19 cellular contexts compared by ENCODE assay signal in the genomic region with DNA sequence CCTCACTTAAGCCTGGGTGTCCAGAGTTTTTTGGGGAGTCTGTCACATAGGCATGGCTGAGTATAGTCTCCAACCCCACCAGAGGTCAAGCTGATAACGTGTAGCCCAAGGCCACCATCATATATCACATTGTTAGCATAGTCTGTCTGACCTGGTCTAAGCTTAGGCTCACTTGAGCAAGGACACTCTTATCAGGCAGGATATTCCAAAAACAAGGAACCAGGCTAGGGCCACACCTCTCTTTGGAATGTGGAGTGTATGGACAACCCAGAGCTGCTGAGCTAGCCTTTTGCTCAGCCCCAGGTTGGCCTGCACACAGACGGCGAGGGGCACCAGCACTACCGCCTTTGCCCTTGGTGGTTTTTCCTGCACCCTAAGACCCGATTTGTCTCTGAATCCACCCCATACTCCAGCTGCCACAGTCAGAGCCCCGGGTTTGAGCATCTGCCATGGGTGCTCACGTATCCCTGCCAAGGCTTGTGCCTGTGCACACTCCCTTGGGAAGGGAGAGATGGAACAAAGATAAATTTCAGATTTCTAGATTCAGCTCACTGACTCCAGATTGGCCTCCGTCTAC. TPM values are rescaled to one million over a fixed set of nuclear protein-coding genes. Genes with fewer than 3 reads are reported as not detected.
DNase-seq lines count a peak whose midpoint lies in the region; ATAC-seq and TF ChIP-seq lines count a peak whose summit lies in the region.
"Had no signal": no experiment of that assay in that cellular context is flagged by ENCODE, and none has a peak within 500 bp of the region (broad histone marks: within the 10 kb centered on the region; RNA-seq: fewer than 3 reads in every experiment).

No MANE protein-coding gene starts in this region.

- no peak for DNase-seq in left lung
- no peak for DNase-seq in NCI-H345 treated with DMSO at 0.1 percent for 48 hours (lab: John Stamatoyannopoulos, UW; ENCODE audit: unreplicated experiment)
- no peak for DNase-seq in SIG-M5 treated with dmso at 0.1 percent for 504 hours (lab: John Stamatoyannopoulos, UW; ENCODE audit: unreplicated experiment)
- DNase-seq: activated naive CD4-positive, alpha-beta T cell; activated T-cell treated with anti-CD3 and anti-CD28 coated beads for 4 hours; COR-L47; foreskin keratinocyte; H7; NCI-H1436 treated with DMSO at 0.1 percent for 48 hours; NCI-H69; SIG-M5; stimulated activated naive CD4-positive, alpha-beta T cell treated with Interleukin-2 at 50 U/mL for 16 hours; WERI-Rb-1 had no signal

- POLR2A ChIA-PET in HEK293 (lab: Yijun Ruan, JAX): interaction anchor here (1.9 kb wide), 1 partner anchor 117 kb away, joined by 4 read pairs; the partner anchor contains the start of gene LZTR1

- H3K36me3 ChIP-seq in HEK293 (ENCODE audit: control insufficient read depth in 2 of 2, insufficient read depth in 1 of 2, low read length in 2 of 2) (peaks cover 0 to 66% of the 10 kb centered on the region in 2 experiments; a peak in 2 of 3 replicates), left lung (peaks cover 0 to 39% of the 10 kb centered on the region in 2 donors)

- ATAC-seq in left lung (peak; percentile 48), HG02840 (IDR thresholded peaks at IDR 0.05; ENCODE audit: low FRiP score, unreplicated experiment) (no peak)
- ATAC-seq: foreskin keratinocyte had no signal

- no peak overlapping the region for H3K27ac ChIP-seq in HEK293 (ENCODE audit: extremely low read depth, low read depth, low read length)
- peak overlapping the region; percentile 37 for H3K27ac ChIP-seq in VCaP
- H3K27ac ChIP-seq in left lung: peak overlapping the region in 1 of 2 donors; percentile 76
- peak overlapping the region; percentile 92 for H3K27ac ChIP-seq in temporal lobe (ENCODE audit: low read depth, low read length)
- H3K27ac ChIP-seq: epithelial cell of prostate, foreskin keratinocyte, WERI-Rb-1 had no signal

- no peaks in the 10 kb centered on the region for H3K4me1 ChIP-seq in HEK293 (ENCODE audit: control insufficient read depth, insufficient read depth, low read length)
- H3K4me1 ChIP-seq in left lung: peaks cover 22 to 66% of the 10 kb centered on the region in 2 donors

- TF ChIP-seq CTCF in HEK293 (tag by site-specific recombination; IDR thresholded peaks at IDR 0.05): no peak
- TF ChIP-seq CTCF in VCaP (conservative IDR thresholded peaks at IDR 0.05): no peak
- TF ChIP-seq CTCF in left lung (IDR thresholded peaks at IDR 0.05): no peak

- no peaks in the 10 kb centered on the region for H3K9me3 ChIP-seq in HEK293 (ENCODE audit: control insufficient read depth, insufficient read depth, low read depth, low read length)
- no peaks in the 10 kb centered on the region for H3K9me3 ChIP-seq in left lung
- H3K9me3 ChIP-seq: tibial nerve had no signal

- CTCF ChIA-PET in HEK293 (lab: Yijun Ruan, JAX): interaction anchor here (0.6 to 4.6 kb wide), 3 partner anchors 12 to 102 kb away, joined by 3 to 31 read pairs (median 3); no protein-coding TSS in a partner anchor

- intact Hi-C loops in left lung (cut with DNase I): no loop called here

- H3K27me3 ChIP-seq in left lung: no peaks in the 10 kb centered on the region
- H3K27me3 ChIP-seq: foreskin keratinocyte, tibial nerve had no signal

- H3K4me3 ChIP-seq in HEK293 (ENCODE audit: low read depth, low read length) (no peak overlapping the region), left lung (no peak overlapping the region)
- H3K4me3 ChIP-seq: tibial nerve had no signal

TF ChIP-seq in HEK293, 187 proteins besides CTCF, POLR2A, EP300 and RAD21:
- peak; percentile 71 for TF ChIP-seq KLF1 (tag by site-specific recombination; IDR thresholded peaks at IDR 0.05)
- no peak for TF ChIP-seq ZNF155 (tag by site-specific recombination; IDR thresholded peaks at IDR 0.05)
TF ChIP-seq in HEK293: peak in this region for 1.

RNA-seq across cellular contexts. Expression of gene SNAP29, which starts 7.2 kb away (rescaled TPM):
- total RNA-seq in left lung (10 to 100 TPM; 26.7 to 28.7 TPM), temporal lobe (7.1 TPM)

RNA-seq across cellular contexts. Expression of gene PI4KA, which starts 7.3 kb away (rescaled TPM):
- total RNA-seq in left lung (100 to 1,000 TPM in 1 of 2 donors, 10 to 100 TPM in 1; 86.7 to 108 TPM), temporal lobe (67.1 TPM)

RNA-seq across cellular contexts. Expression of gene CRKL, which starts 51.2 kb away (rescaled TPM):
- total RNA-seq in left lung: 10 to 100 TPM; 56.7 to 59.4 TPM
- total RNA-seq in temporal lobe: 44.5 TPM
